ENCODE assay signal across 9 cellular contexts in the genomic region with DNA sequence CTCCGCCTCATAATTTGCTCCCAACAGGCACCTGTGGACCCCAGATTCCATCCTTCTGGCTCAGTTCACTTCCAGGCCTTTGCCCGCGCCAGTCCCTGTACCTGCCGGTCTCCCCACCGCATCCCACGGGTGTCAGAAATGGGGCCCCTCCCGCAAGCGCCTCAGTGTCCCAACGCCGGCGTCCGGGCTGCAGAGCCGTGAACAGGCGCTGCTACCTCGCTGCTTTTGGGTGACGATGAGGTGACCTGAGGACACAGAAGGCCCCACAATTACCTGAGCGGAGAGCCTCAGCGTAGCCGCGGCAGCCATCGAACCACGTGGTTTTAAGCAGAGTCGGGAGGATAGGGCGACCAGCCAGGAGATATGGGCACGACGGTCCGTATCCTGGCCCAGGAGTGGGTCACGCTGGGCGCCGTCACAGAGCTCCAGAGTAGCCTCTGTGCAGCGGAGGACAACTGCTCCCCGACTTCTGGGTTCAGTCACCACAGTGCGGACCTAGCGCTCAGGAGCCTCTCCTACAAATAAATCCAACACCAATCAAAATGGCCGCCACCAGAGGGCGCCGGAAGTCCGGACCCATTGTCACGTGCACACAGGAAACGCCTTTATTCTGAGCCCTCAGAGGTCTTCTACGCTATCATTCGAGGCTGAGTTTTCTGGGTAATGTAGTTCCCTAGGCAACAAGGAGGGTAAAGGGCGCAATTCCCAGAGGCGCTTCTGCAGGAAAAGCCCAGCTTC. TPM values are rescaled to one million over a fixed set of nuclear protein-coding genes. Genes with fewer than 3 reads are reported as not detected.
DNase-seq lines count a peak whose midpoint lies in the region; ATAC-seq and TF ChIP-seq lines count a peak whose summit lies in the region.
"Had no signal": no experiment of that assay in that cellular context is flagged by ENCODE, and none has a peak within 500 bp of the region (broad histone marks: within the 10 kb centered on the region; RNA-seq: fewer than 3 reads in every experiment).

A gene (minus strand): TSS at position 544 of the 738 bp plus-strand sequence. CDS start 235 bp downstream, at position 309.

- POLR2A ChIA-PET in CD8-positive, alpha-beta T cell (lab: Charles Lee) = interaction anchor here (1.6 kb wide), 1 partner anchor 69 kb away, joined by 4 read pairs; no protein-coding TSS in a partner anchor

- intact Hi-C loops in CD8-positive, alpha-beta T cell (cut with DNase I, micrococcal nuclease) = loop anchor here (1.0 to 2.0 kb wide), 7 partner anchors 28 to 267 kb away; a partner anchor contains a TSS
- intact Hi-C loops in mucosa of descending colon (cut with DNase I, micrococcal nuclease) = no loop called here

- H3K4me3 Mint-ChIP-seq in CD8-positive, alpha-beta T cell = peak within 1 kb of the TSS; percentile 93

- H3K27me3 ChIP-seq in CD8-positive, alpha-beta T cell (ENCODE audit: insufficient read depth, low read length) = no peaks in the 10 kb centered on the region
- H3K27me3 ChIP-seq: SJSA1 had no signal

- peak; percentile 19 for TF ChIP-seq CTCF in CD8-positive, alpha-beta T cell (IDR thresholded peaks at IDR 0.05)
- TF ChIP-seq CTCF in epithelial cell of proximal tubule (conservative IDR thresholded peaks at IDR 0.05; ENCODE audit: low read depth, low read length) (peak; percentile 52), mucosa of descending colon (IDR thresholded peaks at IDR 0.05) (no peak)

- peaks cover 39% of the 10 kb centered on the region for H3K4me1 Mint-ChIP-seq in CD8-positive, alpha-beta T cell (ENCODE audit: low read depth)

- peak; percentile 66 to 87 (median 78) for DNase-seq in CD8-positive, alpha-beta T cell
- DNase-seq in NCI-H748 treated with DMSO at 0.1 percent for 48 hours (lab: John Stamatoyannopoulos, UW) (peak; percentile 94), activated T-cell treated with anti-CD3 and anti-CD28 coated beads for 4 hours (peak; percentile 73), epithelial cell of proximal tubule (ENCODE audit: low read depth) (peak; percentile 36), mucosa of descending colon (peak; percentile 79 to 95 (median 91)), HuH-7 (ENCODE audit: low spot score) (no peak)
- peak; percentile 55 to 71 for DNase-seq in stimulated activated CD8-positive, alpha-beta memory T cell treated with anti-CD3 and anti-CD28 coated beads, Interleukin-2, amount 100 ng/mL, for 1 hour (ENCODE audit: low read depth in 2 of 2)

- CTCF ChIA-PET in CD8-positive, alpha-beta T cell (lab: Charles Lee) = interaction anchor here (0.8 kb wide), 1 partner anchor 187 kb away, joined by 3 read pairs; no protein-coding TSS in a partner anchor

- peak within 1 kb of the TSS; percentile 73 for H3K4me3 ChIP-seq in CD8-positive, alpha-beta T cell (ENCODE audit: low read depth, low read length)
- H3K4me3 ChIP-seq in epithelial cell of proximal tubule (ENCODE audit: low read depth, low read length) (peak within 1 kb of the TSS; percentile 73), mucosa of descending colon (peak within 1 kb of the TSS; percentile 44)
- H3K4me3 ChIP-seq: SJSA1 had no signal

- peak; percentile 93 for ATAC-seq in CD8-positive, alpha-beta T cell
- ATAC-seq in GM21786 (IDR thresholded peaks at IDR 0.05; ENCODE audit: unreplicated experiment) = peak; percentile 91
- peak; percentile 93 for ATAC-seq in mucosa of descending colon

- H3K36me3 ChIP-seq in CD8-positive, alpha-beta T cell (ENCODE audit: insufficient read depth, low read length) = peaks cover 9% of the 10 kb centered on the region
- no peaks in the 10 kb centered on the region for H3K36me3 ChIP-seq in mucosa of descending colon (ENCODE audit: low read depth)
- H3K36me3 ChIP-seq: SJSA1 had no signal

- peak within 1 kb of the TSS; percentile 87 for H3K27ac Mint-ChIP-seq in CD8-positive, alpha-beta T cell

- peaks cover 45% of the 10 kb centered on the region for H3K36me3 Mint-ChIP-seq in CD8-positive, alpha-beta T cell

- peak within 1 kb of the TSS; percentile 66 for H3K27ac ChIP-seq in CD8-positive, alpha-beta T cell (ENCODE audit: low read depth, low read length)
- H3K27ac ChIP-seq: SJSA1 had no signal

- peaks cover 3% of the 10 kb centered on the region for H3K4me1 ChIP-seq in CD8-positive, alpha-beta T cell (ENCODE audit: insufficient read depth, low read length)
- peaks cover 16% of the 10 kb centered on the region for H3K4me1 ChIP-seq in mucosa of descending colon (ENCODE audit: low read depth)
- H3K4me1 ChIP-seq: SJSA1 had no signal

- no peaks in the 10 kb centered on the region for H3K27me3 Mint-ChIP-seq in CD8-positive, alpha-beta T cell (ENCODE audit: low read depth)

- H3K9me3 Mint-ChIP-seq in CD8-positive, alpha-beta T cell = peaks cover 9% of the 10 kb centered on the region

- peaks cover 21% of the 10 kb centered on the region for H3K9me3 ChIP-seq in CD8-positive, alpha-beta T cell (ENCODE audit: low read length)
- peaks cover 23% of the 10 kb centered on the region for H3K9me3 ChIP-seq in mucosa of descending colon

RNA-seq across cellular contexts. Expression of the gene that starts here (rescaled TPM):
- total RNA-seq in CD8-positive, alpha-beta T cell = 10 to 100 TPM; 43.9 to 48.2 TPM
- total RNA-seq in epithelial cell of proximal tubule (9.3 and 16.9 TPM in 2 replicates), mucosa of descending colon (10 to 100 TPM in 2 of 3 donors, 1 to 10 TPM in 1; 9.1 to 24.5 (median 18.4) TPM)

Comparison
In these comparisons a context has a peak if more than half of its experiments do, and no peak if none do; other contexts are left out.
1. intact Hi-C loops: an anchor here in CD8-positive, alpha-beta T cell (1.0 to 2.0 kb wide); none called in mucosa of descending colon.